Comparison of ENCODE assay signal across 1 cellular context in the genomic region with DNA sequence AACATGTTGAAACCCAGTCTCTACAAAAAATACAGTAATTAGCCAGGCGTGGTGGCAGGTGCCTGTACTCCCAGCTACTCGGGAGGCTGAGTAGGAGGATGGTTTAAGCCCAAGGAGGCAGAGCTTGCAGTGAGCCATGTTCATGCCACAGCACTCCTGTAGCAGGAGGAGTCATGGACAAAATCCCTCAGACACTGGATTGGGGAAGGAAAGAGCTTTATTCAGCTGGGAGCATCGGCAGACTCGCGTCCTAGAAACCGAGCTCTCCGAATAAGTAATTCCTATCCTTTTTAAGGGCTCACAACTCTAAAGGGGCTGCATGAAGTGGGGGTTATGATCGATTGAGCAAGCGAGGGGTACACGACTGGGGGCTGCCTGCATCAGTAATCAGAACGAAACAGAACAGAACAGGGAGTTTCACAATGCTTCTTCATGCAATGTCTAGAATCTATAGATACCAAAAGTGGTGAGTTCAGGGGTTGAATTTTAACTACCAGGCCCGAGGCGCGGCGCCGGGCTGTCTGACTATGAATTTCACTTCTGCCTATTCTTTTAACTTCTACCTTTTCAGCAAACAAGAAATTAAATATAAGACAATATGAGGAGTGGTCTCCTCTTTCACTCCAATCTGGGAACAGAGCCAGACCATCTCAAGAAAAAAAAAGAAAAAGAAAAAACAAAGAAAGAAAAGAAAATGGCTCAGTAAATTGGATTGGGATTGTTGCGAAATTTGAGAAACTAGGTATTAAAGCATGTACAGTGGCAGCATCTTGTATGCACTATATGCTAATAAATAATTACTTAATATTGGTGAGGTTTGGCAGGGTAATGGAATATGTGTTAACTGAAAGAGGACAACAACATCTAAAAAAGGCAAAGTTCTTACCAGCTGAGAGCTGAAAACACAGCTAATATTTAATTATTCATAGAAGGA.
TF ChIP-seq lines count a peak whose summit lies in the region.

No MANE protein-coding gene starts in this region.

TF ChIP-seq in K562, 482 proteins besides CTCF, POLR2A, EP300 and RAD21:
- TF ChIP-seq ZFX (CRISPR knock-in tag; IDR thresholded peaks at IDR 0.05) (no peak), ASH1L (IDR thresholded peaks at IDR 0.05; ENCODE audit: borderline replicate concordance, low read depth, partially characterized antibody) (no peak), ZNF77 (CRISPR knock-in tag; IDR thresholded peaks at IDR 0.05) (no peak), NFIC (IDR thresholded peaks at IDR 0.05) (0 out of 2 replicates have a peak, but pooled peaks have one; percentile 9), KLF16 (IDR thresholded peaks at IDR 0.05) (no peak), KAT2B (IDR thresholded peaks at IDR 0.05; ENCODE audit: low read depth, low read length) (no peak), MCM7 (IDR thresholded peaks at IDR 0.05) (peak in 1 of 2 experiments; percentile 52; a peak in 1 of 4 replicates), ATF1 (CRISPR knock-in tag; IDR thresholded peaks at IDR 0.05) (no peak), ATF1 (tag; IDR thresholded peaks at IDR 0.05) (no peak), GABPA (tag; conservative IDR thresholded peaks at IDR 0.05; ENCODE audit: low read depth) (no peak)
- TF ChIP-seq, protein P1, sequence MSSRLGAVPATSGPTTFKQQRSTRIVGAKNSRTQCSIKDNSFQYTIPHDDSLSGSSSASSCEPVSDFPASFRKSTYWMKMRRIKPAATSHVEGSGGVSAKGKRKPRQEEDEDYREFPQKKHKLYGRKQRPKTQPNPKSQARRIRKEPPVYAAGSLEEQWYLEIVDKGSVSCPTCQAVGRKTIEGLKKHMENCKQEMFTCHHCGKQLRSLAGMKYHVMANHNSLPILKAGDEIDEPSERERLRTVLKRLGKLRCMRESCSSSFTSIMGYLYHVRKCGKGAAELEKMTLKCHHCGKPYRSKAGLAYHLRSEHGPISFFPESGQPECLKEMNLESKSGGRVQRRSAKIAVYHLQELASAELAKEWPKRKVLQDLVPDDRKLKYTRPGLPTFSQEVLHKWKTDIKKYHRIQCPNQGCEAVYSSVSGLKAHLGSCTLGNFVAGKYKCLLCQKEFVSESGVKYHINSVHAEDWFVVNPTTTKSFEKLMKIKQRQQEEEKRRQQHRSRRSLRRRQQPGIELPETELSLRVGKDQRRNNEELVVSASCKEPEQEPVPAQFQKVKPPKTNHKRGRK (tag; IDR thresholded peaks at IDR 0.05) = 0 out of 2 replicates have a peak, but pooled peaks have one; percentile 27
- TF ChIP-seq, protein P2, sequence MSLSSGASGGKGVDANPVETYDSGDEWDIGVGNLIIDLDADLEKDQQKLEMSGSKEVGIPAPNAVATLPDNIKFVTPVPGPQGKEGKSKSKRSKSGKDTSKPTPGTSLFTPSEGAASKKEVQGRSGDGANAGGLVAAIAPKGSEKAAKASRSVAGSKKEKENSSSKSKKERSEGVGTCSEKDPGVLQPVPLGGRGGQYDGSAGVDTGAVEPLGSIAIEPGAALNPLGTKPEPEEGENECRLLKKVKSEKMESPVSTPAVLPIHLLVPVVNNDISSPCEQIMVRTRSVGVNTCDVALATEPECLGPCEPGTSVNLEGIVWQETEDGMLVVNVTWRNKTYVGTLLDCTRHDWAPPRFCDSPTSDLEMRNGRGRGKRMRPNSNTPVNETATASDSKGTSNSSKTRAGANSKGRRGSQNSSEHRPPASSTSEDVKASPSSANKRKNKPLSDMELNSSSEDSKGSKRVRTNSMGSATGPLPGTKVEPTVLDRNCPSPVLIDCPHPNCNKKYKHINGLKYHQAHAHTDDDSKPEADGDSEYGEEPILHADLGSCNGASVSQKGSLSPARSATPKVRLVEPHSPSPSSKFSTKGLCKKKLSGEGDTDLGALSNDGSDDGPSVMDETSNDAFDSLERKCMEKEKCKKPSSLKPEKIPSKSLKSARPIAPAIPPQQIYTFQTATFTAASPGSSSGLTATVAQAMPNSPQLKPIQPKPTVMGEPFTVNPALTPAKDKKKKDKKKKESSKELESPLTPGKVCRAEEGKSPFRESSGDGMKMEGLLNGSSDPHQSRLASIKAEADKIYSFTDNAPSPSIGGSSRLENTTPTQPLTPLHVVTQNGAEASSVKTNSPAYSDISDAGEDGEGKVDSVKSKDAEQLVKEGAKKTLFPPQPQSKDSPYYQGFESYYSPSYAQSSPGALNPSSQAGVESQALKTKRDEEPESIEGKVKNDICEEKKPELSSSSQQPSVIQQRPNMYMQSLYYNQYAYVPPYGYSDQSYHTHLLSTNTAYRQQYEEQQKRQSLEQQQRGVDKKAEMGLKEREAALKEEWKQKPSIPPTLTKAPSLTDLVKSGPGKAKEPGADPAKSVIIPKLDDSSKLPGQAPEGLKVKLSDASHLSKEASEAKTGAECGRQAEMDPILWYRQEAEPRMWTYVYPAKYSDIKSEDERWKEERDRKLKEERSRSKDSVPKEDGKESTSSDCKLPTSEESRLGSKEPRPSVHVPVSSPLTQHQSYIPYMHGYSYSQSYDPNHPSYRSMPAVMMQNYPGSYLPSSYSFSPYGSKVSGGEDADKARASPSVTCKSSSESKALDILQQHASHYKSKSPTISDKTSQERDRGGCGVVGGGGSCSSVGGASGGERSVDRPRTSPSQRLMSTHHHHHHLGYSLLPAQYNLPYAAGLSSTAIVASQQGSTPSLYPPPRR (CRISPR knock-in tag; IDR thresholded peaks at IDR 0.05; ENCODE audit: borderline replicate concordance) = no peak
TF ChIP-seq in K562: peak in this region for 3.
